ENCODE assay signal across 14 cellular contexts in genomic region chr3:116067275-116067674, GRCh38.
DNase-seq lines count a peak whose midpoint lies in the region; ATAC-seq and TF ChIP-seq lines count a peak whose summit lies in the region.
"Had no signal": no experiment of that assay in that cellular context is flagged by ENCODE, and none has a peak within 500 bp of the region (broad histone marks: within the 10 kb centered on the region; RNA-seq: fewer than 3 reads in every experiment).

No MANE protein-coding gene starts in this region.

- H3K9me3 ChIP-seq in tibial artery: no peaks in the 10 kb centered on the region
- H3K9me3 ChIP-seq: left lung had no signal

- no peaks in the 10 kb centered on the region for H3K27me3 ChIP-seq in tibial artery
- H3K27me3 ChIP-seq: left lung had no signal

- no peaks in the 10 kb centered on the region for H3K36me3 Mint-ChIP-seq in activated CD4-positive, alpha-beta T cell treated with anti-CD3 and anti-CD28 coated beads for 36 hours (ENCODE audit: low read depth)

- intact Hi-C loops in activated CD4-positive, alpha-beta T cell treated with anti-CD3 and anti-CD28 coated beads for 36 hours (cut with DNase I, micrococcal nuclease): no loop called here
- intact Hi-C loops in tibial artery (cut with DNase I; ENCODE audit: low total_unique reads): no loop called here

- CTCF ChIA-PET in activated CD4-positive, alpha-beta T cell treated with anti-CD3 and anti-CD28 coated beads for 36 hours (lab: Charles Lee): no interaction called here

- no peak overlapping the region for H3K27ac ChIP-seq in tibial artery
- H3K27ac ChIP-seq: left lung had no signal

- no peaks in the 10 kb centered on the region for H3K36me3 ChIP-seq in tibial artery
- H3K36me3 ChIP-seq: left lung had no signal

- no peaks in the 10 kb centered on the region for H3K4me1 Mint-ChIP-seq in activated CD4-positive, alpha-beta T cell treated with anti-CD3 and anti-CD28 coated beads for 36 hours
- H3K4me1 Mint-ChIP-seq: neural crest cell had no signal

- POLR2A ChIA-PET in activated CD4-positive, alpha-beta T cell treated with anti-CD3 and anti-CD28 coated beads for 36 hours (lab: Charles Lee): no interaction called here

- H3K4me3 ChIP-seq in tibial artery: no peak overlapping the region
- H3K4me3 ChIP-seq: left lung had no signal

- ATAC-seq in GM18498 (IDR thresholded peaks at IDR 0.05; ENCODE audit: unreplicated experiment): peak; percentile 96
- peak; percentile 98 for ATAC-seq in GM21367 (IDR thresholded peaks at IDR 0.05; ENCODE audit: unreplicated experiment)
- ATAC-seq in HG02938 (IDR thresholded peaks at IDR 0.05; ENCODE audit: unreplicated experiment): peak; percentile 75
- no peak for ATAC-seq in activated CD4-positive, alpha-beta T cell treated with anti-CD3 and anti-CD28 coated beads for 36 hours
- ATAC-seq: left lung had no signal

- TF ChIP-seq CTCF in tibial artery (IDR thresholded peaks at IDR 0.05): no peak

- no peak overlapping the region for H3K4me3 Mint-ChIP-seq in activated CD4-positive, alpha-beta T cell treated with anti-CD3 and anti-CD28 coated beads for 36 hours
- H3K4me3 Mint-ChIP-seq: neural crest cell had no signal

- no peaks in the 10 kb centered on the region for H3K4me1 ChIP-seq in tibial artery
- H3K4me1 ChIP-seq: left lung had no signal

- no peak overlapping the region for H3K27ac Mint-ChIP-seq in activated CD4-positive, alpha-beta T cell treated with anti-CD3 and anti-CD28 coated beads for 36 hours

- no peaks in the 10 kb centered on the region for H3K27me3 Mint-ChIP-seq in activated CD4-positive, alpha-beta T cell treated with anti-CD3 and anti-CD28 coated beads for 36 hours

- H3K9me3 Mint-ChIP-seq in activated CD4-positive, alpha-beta T cell treated with anti-CD3 and anti-CD28 coated beads for 36 hours (ENCODE audit: low read depth): no peaks in the 10 kb centered on the region

- peak; percentile 93 for DNase-seq in NCI-H1694 treated with DMSO at 0.1 percent for 48 hours (lab: John Stamatoyannopoulos, UW)
- no peak for DNase-seq in activated CD4-positive, alpha-beta T cell treated with anti-CD3 and anti-CD28 coated beads for 36 hours
- no peak for DNase-seq in stimulated activated CD4-positive, alpha-beta T cell treated with anti-CD3 and anti-CD28 coated beads, Interleukin-15, amount 100 ng/mL, for 24 hours
- DNase-seq in tibial artery: no peak
- no peak for DNase-seq in HUDEP-2 (lab: John Stamatoyannopoulos, UW; ENCODE audit: unreplicated experiment in 76 of 76)
- DNase-seq: aorta; effector memory CD4-positive, alpha-beta T cell; left lung; SHP77 treated with DMSO at 0.1 percent for 48 hours; trophoblast cell had no signal
